In the genomic region with DNA sequence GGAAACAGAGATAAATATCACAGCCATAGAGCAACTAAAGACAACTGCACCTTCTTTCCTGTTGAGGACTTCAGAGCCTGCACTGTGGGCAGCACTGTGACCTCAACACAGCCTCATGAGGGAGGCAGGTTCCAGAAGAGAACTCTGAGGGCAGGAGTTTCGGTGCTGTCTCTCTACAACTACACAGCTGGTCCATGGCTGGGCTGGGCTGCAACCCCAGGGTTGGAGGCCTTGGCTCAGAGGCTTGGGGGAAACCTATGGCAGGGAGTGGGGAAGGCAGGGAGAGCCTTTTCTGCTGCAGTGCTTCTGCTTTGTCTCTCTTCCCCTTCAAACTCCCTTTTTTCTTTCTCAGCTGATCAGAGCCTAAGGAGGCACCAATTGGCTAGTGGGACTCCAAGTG, we compare ENCODE assay signal across 20 cellular contexts.
DNase-seq lines count a peak whose midpoint lies in the region; ATAC-seq and TF ChIP-seq lines count a peak whose summit lies in the region.
"Had no signal": no experiment of that assay in that cellular context is flagged by ENCODE, and none has a peak within 500 bp of the region (broad histone marks: within the 10 kb centered on the region; RNA-seq: fewer than 3 reads in every experiment).

No MANE protein-coding gene starts in this region.

- H3K23ac ChIP-seq in mesendoderm (ENCODE audit: low read length) = no peak overlapping the region

- H2BK15ac ChIP-seq in mesendoderm (replicated peaks; ENCODE audit: low read depth) = no peak overlapping the region

- no peak overlapping the region for H2AK5ac ChIP-seq in mesendoderm (ENCODE audit: low read length)

- no peak overlapping the region for H3K4ac ChIP-seq in mesendoderm (ENCODE audit: low read depth, low read length)

- ATAC-seq in activated CD8-positive, alpha-beta memory T cell treated with anti-CD3 and anti-CD28 coated beads, Interleukin-2, amount 10 ng/mL, durations not matched to agents 7 days and 5 days = no peak
- ATAC-seq: CD8-positive, alpha-beta T cell; GM12878; HCT116 had no signal

- no peak overlapping the region for H2BK120ac ChIP-seq in mesendoderm (ENCODE audit: low read depth, low read length)

- H4K8ac ChIP-seq in mesendoderm (ENCODE audit: low read depth, low read length) = no peak overlapping the region

- H2AFZ ChIP-seq in parathyroid adenoma = peak overlapping the region; percentile 22
- H2AFZ ChIP-seq: GM23248 had no signal

- H3K27me3 Mint-ChIP-seq in activated CD8-positive, alpha-beta memory T cell treated with anti-CD3 and anti-CD28 coated beads, Interleukin-2, amount 10 ng/mL, durations not matched to agents 7 days and 5 days = peaks cover 31% of the 10 kb centered on the region
- H3K27me3 Mint-ChIP-seq in endodermal cell (ENCODE audit: insufficient read depth) = peaks cover 5% of the 10 kb centered on the region

- no peaks in the 10 kb centered on the region for H3K9me3 Mint-ChIP-seq in activated CD8-positive, alpha-beta memory T cell treated with anti-CD3 and anti-CD28 coated beads, Interleukin-2, amount 10 ng/mL, durations not matched to agents 7 days and 5 days (ENCODE audit: low read depth)
- H3K9me3 Mint-ChIP-seq in endodermal cell = peaks cover 5% of the 10 kb centered on the region
- H3K9me3 Mint-ChIP-seq: CD8-positive, alpha-beta T cell had no signal

- TF ChIP-seq CTCF in endodermal cell (conservative IDR thresholded peaks at IDR 0.05) = no peak
- TF ChIP-seq CTCF in parathyroid adenoma (IDR thresholded peaks at IDR 0.05) = no peak

- H3K9me3 ChIP-seq in endodermal cell (ENCODE audit: control insufficient read depth, low read length) = peaks cover 6% of the 10 kb centered on the region
- H3K9me3 ChIP-seq in parathyroid adenoma (ENCODE audit: control insufficient read depth, low read length) = no peaks in the 10 kb centered on the region
- H3K9me3 ChIP-seq: Caco-2 had no signal

- no peak overlapping the region for H3K4me2 ChIP-seq in parathyroid adenoma (ENCODE audit: low read length)
- H3K4me2 ChIP-seq in mesendoderm (ENCODE audit: low read length) = no peak overlapping the region
- H3K4me2 ChIP-seq: BLaER1 had no signal

- H3K27ac ChIP-seq in endodermal cell (ENCODE audit: low read depth, low read length) = no peak overlapping the region
- no peak overlapping the region for H3K27ac ChIP-seq in parathyroid adenoma
- no peak overlapping the region for H3K27ac ChIP-seq in mesendoderm (ENCODE audit: low read depth, low read length)
- H3K27ac ChIP-seq: 22Rv1, BLaER1, C4-2B, GM23248 had no signal

- H2BK5ac ChIP-seq in mesendoderm (ENCODE audit: low read length) = no peak overlapping the region

- H3K27me3 ChIP-seq in endodermal cell (ENCODE audit: control insufficient read depth, insufficient read depth, low read length, poor library complexity, severe bottlenecking) (no peaks in the 10 kb centered on the region), parathyroid adenoma (ENCODE audit: control insufficient read depth, insufficient read depth, low read length) (no peaks in the 10 kb centered on the region), H7 (ENCODE audit: control insufficient read depth, insufficient read depth, low read length) (no peaks in the 10 kb centered on the region), mesendoderm (ENCODE audit: insufficient read depth, low read length, poor library complexity) (no peaks in the 10 kb centered on the region)
- H3K27me3 ChIP-seq: BLaER1 had no signal

- no peak overlapping the region for H3K56ac ChIP-seq in mesendoderm (ENCODE audit: low read length)

- H3K79me2 ChIP-seq in parathyroid adenoma = no peaks in the 10 kb centered on the region
- no peaks in the 10 kb centered on the region for H3K79me2 ChIP-seq in mesendoderm (ENCODE audit: control insufficient read depth, insufficient read depth, low read length)

- H3K36me3 ChIP-seq in endodermal cell (ENCODE audit: control insufficient read depth, insufficient read depth, low read length) (no peaks in the 10 kb centered on the region), parathyroid adenoma (ENCODE audit: control insufficient read depth, insufficient read depth, low read length) (no peaks in the 10 kb centered on the region), H7 (replicated peaks; ENCODE audit: control insufficient read depth, insufficient read depth, low read length) (no peaks in the 10 kb centered on the region), mesendoderm (ENCODE audit: control insufficient read depth, insufficient read depth, low read length) (no peaks in the 10 kb centered on the region)
- H3K36me3 ChIP-seq: BLaER1 had no signal

- no peak overlapping the region for H3K27ac Mint-ChIP-seq in activated CD8-positive, alpha-beta memory T cell treated with anti-CD3 and anti-CD28 coated beads, Interleukin-2, amount 10 ng/mL, durations not matched to agents 7 days and 5 days
- H3K27ac Mint-ChIP-seq in endodermal cell = no peak overlapping the region
- H3K27ac Mint-ChIP-seq: B cell; CD4-positive, CD25-positive, alpha-beta regulatory T cell; CD8-positive, alpha-beta T cell; H9 had no signal

- no peaks in the 10 kb centered on the region for H3K36me3 Mint-ChIP-seq in activated CD8-positive, alpha-beta memory T cell treated with anti-CD3 and anti-CD28 coated beads, Interleukin-2, amount 10 ng/mL, durations not matched to agents 7 days and 5 days
- no peaks in the 10 kb centered on the region for H3K36me3 Mint-ChIP-seq in endodermal cell (ENCODE audit: low read depth)
- H3K36me3 Mint-ChIP-seq: CD4-positive, CD25-positive, alpha-beta regulatory T cell; CD8-positive, alpha-beta T cell had no signal

- no peaks in the 10 kb centered on the region for H3K4me1 Mint-ChIP-seq in activated CD8-positive, alpha-beta memory T cell treated with anti-CD3 and anti-CD28 coated beads, Interleukin-2, amount 10 ng/mL, durations not matched to agents 7 days and 5 days
- H3K4me1 Mint-ChIP-seq in endodermal cell = peaks cover 31% of the 10 kb centered on the region
- H3K4me1 Mint-ChIP-seq: B cell; CD4-positive, CD25-positive, alpha-beta regulatory T cell had no signal

- H3K18ac ChIP-seq in mesendoderm (ENCODE audit: low read length) = no peak overlapping the region

- H3K4me3 ChIP-seq in endodermal cell (ENCODE audit: low read length) (no peak overlapping the region), parathyroid adenoma (ENCODE audit: low read depth, low read length) (no peak overlapping the region), H7 (ENCODE audit: insufficient read depth, low read depth, low read length) (no peak overlapping the region), mesendoderm (ENCODE audit: low read length) (no peak overlapping the region)
- H3K4me3 ChIP-seq: BLaER1, GM12878, GM23248 had no signal

- H3K9ac ChIP-seq in endodermal cell (ENCODE audit: extremely low read depth, low read length, poor library complexity, severe bottlenecking) (no peak overlapping the region), parathyroid adenoma (no peak overlapping the region), mesendoderm (ENCODE audit: low read length) (no peak overlapping the region)
- H3K9ac ChIP-seq: BLaER1, GM23248 had no signal

- no peak overlapping the region for H3K4me3 Mint-ChIP-seq in activated CD8-positive, alpha-beta memory T cell treated with anti-CD3 and anti-CD28 coated beads, Interleukin-2, amount 10 ng/mL, durations not matched to agents 7 days and 5 days
- H3K4me3 Mint-ChIP-seq in endodermal cell = no peak overlapping the region
- H3K4me3 Mint-ChIP-seq: B cell; CD4-positive, CD25-positive, alpha-beta regulatory T cell; CD8-positive, alpha-beta T cell; H9 had no signal

- no peak overlapping the region for H4K5ac ChIP-seq in mesendoderm (ENCODE audit: low read length)

- H3K4me1 ChIP-seq in endodermal cell (ENCODE audit: control insufficient read depth, insufficient read depth, low read length) (peaks cover 10% of the 10 kb centered on the region), parathyroid adenoma (peaks cover 8% of the 10 kb centered on the region), mesendoderm (ENCODE audit: control insufficient read depth, low read depth, low read length) (peaks cover 13% of the 10 kb centered on the region)
- H3K4me1 ChIP-seq: BLaER1, Caco-2 had no signal

- DNase-seq in activated CD8-positive, alpha-beta memory T cell treated with anti-CD3 and anti-CD28 coated beads, Interleukin-2, amount 50 U/mL, for 48 hours = peak; percentile 20
- no peak for DNase-seq in activated CD8-positive, alpha-beta memory T cell treated with anti-CD3 and anti-CD28 coated beads, Interleukin-2, amount 10 ng/mL, durations not matched to agents 7 days and 5 days
- DNase-seq in endodermal cell = peak; percentile 20
- DNase-seq in H7 = no peak
- no peak for DNase-seq in mesendoderm
- DNase-seq: Caco-2; CD4-positive, CD25-positive, alpha-beta regulatory T cell; CD8-positive, alpha-beta T cell; DMS79; EL; GDM1; GM23248; H9 had no signal

- H3K79me1 ChIP-seq in mesendoderm (ENCODE audit: low read length) = no peaks in the 10 kb centered on the region

- CTCF ChIA-PET in activated CD8-positive, alpha-beta memory T cell treated with anti-CD3 and anti-CD28 coated beads, Interleukin-2, amount 10 ng/mL, durations not matched to agents 7 days and 5 days (lab: Charles Lee) = no interaction called here

- 94% methylated on average over 1 of the region's 1 CpG; no CpG with 5 or more reads in 1 of the 2 experiments for WGBS in endodermal cell (ENCODE audit: insufficient coverage in 1 of 2, insufficient read length in 1 of 2), 2 experiments
- WGBS in mesendoderm (ENCODE audit: extremely low coverage, insufficient coverage, low lambda C conversion rate) = no CpG with 5 or more reads among the region's 1 CpG

Comparison
In these comparisons a context has a peak if more than half of its experiments do, and no peak if none do; other contexts are left out.
1. DNase-seq: peak in activated CD8-positive, alpha-beta memory T cell treated with anti-CD3 and anti-CD28 coated beads, Interleukin-2, amount 50 U/mL, for 48 hours (single experiment) and endodermal cell (single experiment); none in activated CD8-positive, alpha-beta memory T cell treated with anti-CD3 and anti-CD28 coated beads, Interleukin-2, amount 10 ng/mL, durations not matched to agents 7 days and 5 days (single experiment), H7 (single experiment) and mesendoderm (single experiment).